Comparison of ENCODE assay signal across 1 cellular context in the genomic region with DNA sequence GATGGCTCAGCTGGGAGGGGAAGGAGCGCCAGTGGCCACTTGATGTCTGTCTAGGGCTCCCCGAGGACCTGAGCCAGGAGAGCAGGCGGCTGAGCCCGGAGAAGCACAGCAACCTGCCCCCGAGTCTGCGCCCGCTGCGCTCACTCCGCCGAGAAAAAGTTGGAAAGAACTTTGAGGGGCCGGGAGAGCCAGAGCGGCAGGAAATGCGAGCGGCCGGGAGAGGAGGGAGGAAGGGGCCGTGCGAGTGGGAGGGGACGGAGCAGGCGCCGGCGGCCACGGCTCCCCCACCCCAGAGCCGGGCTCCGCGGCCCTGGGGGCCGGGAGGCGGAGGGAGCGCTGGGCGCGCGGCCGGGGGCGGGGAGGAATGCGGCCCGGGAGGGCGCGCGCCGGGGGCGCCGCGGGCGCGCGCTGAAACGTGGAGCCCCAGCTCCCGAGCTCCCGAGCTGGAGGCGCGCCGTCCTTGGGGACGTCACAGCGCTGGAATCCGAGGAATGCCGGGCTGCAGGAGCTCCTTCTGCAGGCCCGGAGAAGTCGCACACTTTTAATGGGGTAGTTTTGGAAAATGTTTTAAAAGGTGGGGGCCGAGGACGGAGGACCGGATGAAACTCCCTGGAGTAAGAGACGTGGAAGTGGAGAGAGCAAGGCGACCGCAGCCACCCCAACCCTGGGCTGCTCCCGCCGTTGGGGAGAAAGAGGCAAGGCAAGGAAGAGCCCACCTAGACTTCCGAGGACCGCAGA.
TF ChIP-seq lines count a peak whose summit lies in the region.

A gene (minus strand): TSS at position 167 of the 738 bp plus-strand sequence. CDS start 86,799 bp downstream, outside the sequence.

TF ChIP-seq in HepG2, 621 proteins besides CTCF, POLR2A, EP300 and RAD21 (continued from another document and continues in another):
- TF ChIP-seq, protein P1, sequence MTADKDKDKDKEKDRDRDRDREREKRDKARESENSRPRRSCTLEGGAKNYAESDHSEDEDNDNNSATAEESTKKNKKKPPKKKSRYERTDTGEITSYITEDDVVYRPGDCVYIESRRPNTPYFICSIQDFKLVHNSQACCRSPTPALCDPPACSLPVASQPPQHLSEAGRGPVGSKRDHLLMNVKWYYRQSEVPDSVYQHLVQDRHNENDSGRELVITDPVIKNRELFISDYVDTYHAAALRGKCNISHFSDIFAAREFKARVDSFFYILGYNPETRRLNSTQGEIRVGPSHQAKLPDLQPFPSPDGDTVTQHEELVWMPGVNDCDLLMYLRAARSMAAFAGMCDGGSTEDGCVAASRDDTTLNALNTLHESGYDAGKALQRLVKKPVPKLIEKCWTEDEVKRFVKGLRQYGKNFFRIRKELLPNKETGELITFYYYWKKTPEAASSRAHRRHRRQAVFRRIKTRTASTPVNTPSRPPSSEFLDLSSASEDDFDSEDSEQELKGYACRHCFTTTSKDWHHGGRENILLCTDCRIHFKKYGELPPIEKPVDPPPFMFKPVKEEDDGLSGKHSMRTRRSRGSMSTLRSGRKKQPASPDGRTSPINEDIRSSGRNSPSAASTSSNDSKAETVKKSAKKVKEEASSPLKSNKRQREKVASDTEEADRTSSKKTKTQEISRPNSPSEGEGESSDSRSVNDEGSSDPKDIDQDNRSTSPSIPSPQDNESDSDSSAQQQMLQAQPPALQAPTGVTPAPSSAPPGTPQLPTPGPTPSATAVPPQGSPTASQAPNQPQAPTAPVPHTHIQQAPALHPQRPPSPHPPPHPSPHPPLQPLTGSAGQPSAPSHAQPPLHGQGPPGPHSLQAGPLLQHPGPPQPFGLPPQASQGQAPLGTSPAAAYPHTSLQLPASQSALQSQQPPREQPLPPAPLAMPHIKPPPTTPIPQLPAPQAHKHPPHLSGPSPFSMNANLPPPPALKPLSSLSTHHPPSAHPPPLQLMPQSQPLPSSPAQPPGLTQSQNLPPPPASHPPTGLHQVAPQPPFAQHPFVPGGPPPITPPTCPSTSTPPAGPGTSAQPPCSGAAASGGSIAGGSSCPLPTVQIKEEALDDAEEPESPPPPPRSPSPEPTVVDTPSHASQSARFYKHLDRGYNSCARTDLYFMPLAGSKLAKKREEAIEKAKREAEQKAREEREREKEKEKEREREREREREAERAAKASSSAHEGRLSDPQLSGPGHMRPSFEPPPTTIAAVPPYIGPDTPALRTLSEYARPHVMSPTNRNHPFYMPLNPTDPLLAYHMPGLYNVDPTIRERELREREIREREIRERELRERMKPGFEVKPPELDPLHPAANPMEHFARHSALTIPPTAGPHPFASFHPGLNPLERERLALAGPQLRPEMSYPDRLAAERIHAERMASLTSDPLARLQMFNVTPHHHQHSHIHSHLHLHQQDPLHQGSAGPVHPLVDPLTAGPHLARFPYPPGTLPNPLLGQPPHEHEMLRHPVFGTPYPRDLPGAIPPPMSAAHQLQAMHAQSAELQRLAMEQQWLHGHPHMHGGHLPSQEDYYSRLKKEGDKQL (CRISPR knock-in tag; IDR thresholded peaks at IDR 0.05; ENCODE audit: low read depth) = no peak
- no peak; the same call in 1 of the 2 replicates for TF ChIP-seq ZC3H13 (CRISPR knock-in tag; IDR thresholded peaks at IDR 0.05)
- no peak for TF ChIP-seq ZNF556 (CRISPR knock-in tag; IDR thresholded peaks at IDR 0.05; ENCODE audit: borderline replicate concordance)
- TF ChIP-seq MAF1 (CRISPR knock-in tag; IDR thresholded peaks at IDR 0.05; ENCODE audit: borderline replicate concordance) = no peak
- no peak; the same call in 1 of the 2 replicates for TF ChIP-seq ZNF547 (CRISPR knock-in tag; IDR thresholded peaks at IDR 0.05)
- TF ChIP-seq TOPORS (CRISPR knock-in tag; IDR thresholded peaks at IDR 0.05) = no peak
- TF ChIP-seq, protein P2, sequence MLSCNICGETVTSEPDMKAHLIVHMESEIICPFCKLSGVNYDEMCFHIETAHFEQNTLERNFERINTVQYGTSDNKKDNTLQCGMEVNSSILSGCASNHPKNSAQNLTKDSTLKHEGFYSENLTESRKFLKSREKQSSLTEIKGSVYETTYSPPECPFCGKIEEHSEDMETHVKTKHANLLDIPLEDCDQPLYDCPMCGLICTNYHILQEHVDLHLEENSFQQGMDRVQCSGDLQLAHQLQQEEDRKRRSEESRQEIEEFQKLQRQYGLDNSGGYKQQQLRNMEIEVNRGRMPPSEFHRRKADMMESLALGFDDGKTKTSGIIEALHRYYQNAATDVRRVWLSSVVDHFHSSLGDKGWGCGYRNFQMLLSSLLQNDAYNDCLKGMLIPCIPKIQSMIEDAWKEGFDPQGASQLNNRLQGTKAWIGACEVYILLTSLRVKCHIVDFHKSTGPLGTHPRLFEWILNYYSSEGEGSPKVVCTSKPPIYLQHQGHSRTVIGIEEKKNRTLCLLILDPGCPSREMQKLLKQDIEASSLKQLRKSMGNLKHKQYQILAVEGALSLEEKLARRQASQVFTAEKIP (CRISPR knock-in tag; IDR thresholded peaks at IDR 0.05; ENCODE audit: borderline replicate concordance) = no peak
- TF ChIP-seq DNMT3B (CRISPR knock-in tag; conservative IDR thresholded peaks at IDR 0.05) = no peak
- TF ChIP-seq, protein P3, sequence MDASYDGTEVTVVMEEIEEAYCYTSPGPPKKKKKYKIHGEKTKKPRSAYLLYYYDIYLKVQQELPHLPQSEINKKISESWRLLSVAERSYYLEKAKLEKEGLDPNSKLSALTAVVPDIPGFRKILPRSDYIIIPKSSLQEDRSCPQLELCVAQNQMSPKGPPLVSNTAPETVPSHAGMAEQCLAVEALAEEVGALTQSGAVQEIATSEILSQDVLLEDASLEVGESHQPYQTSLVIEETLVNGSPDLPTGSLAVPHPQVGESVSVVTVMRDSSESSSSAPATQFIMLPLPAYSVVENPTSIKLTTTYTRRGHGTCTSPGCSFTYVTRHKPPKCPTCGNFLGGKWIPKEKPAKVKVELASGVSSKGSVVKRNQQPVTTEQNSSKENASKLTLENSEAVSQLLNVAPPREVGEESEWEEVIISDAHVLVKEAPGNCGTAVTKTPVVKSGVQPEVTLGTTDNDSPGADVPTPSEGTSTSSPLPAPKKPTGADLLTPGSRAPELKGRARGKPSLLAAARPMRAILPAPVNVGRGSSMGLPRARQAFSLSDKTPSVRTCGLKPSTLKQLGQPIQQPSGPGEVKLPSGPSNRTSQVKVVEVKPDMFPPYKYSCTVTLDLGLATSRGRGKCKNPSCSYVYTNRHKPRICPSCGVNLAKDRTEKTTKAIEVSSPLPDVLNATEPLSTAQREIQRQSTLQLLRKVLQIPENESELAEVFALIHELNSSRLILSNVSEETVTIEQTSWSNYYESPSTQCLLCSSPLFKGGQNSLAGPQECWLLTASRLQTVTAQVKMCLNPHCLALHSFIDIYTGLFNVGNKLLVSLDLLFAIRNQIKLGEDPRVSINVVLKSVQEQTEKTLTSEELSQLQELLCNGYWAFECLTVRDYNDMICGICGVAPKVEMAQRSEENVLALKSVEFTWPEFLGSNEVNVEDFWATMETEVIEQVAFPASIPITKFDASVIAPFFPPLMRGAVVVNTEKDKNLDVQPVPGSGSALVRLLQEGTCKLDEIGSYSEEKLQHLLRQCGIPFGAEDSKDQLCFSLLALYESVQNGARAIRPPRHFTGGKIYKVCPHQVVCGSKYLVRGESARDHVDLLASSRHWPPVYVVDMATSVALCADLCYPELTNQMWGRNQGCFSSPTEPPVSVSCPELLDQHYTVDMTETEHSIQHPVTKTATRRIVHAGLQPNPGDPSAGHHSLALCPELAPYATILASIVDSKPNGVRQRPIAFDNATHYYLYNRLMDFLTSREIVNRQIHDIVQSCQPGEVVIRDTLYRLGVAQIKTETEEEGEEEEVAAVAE (CRISPR knock-in tag; IDR thresholded peaks at IDR 0.05; ENCODE audit: borderline replicate concordance) = no peak
- peak; percentile 53 for TF ChIP-seq SALL1 (CRISPR knock-in tag; IDR thresholded peaks at IDR 0.05)
- TF ChIP-seq, protein P4, sequence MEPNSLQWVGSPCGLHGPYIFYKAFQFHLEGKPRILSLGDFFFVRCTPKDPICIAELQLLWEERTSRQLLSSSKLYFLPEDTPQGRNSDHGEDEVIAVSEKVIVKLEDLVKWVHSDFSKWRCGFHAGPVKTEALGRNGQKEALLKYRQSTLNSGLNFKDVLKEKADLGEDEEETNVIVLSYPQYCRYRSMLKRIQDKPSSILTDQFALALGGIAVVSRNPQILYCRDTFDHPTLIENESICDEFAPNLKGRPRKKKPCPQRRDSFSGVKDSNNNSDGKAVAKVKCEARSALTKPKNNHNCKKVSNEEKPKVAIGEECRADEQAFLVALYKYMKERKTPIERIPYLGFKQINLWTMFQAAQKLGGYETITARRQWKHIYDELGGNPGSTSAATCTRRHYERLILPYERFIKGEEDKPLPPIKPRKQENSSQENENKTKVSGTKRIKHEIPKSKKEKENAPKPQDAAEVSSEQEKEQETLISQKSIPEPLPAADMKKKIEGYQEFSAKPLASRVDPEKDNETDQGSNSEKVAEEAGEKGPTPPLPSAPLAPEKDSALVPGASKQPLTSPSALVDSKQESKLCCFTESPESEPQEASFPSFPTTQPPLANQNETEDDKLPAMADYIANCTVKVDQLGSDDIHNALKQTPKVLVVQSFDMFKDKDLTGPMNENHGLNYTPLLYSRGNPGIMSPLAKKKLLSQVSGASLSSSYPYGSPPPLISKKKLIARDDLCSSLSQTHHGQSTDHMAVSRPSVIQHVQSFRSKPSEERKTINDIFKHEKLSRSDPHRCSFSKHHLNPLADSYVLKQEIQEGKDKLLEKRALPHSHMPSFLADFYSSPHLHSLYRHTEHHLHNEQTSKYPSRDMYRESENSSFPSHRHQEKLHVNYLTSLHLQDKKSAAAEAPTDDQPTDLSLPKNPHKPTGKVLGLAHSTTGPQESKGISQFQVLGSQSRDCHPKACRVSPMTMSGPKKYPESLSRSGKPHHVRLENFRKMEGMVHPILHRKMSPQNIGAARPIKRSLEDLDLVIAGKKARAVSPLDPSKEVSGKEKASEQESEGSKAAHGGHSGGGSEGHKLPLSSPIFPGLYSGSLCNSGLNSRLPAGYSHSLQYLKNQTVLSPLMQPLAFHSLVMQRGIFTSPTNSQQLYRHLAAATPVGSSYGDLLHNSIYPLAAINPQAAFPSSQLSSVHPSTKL (CRISPR knock-in tag; IDR thresholded peaks at IDR 0.05) = 0 out of 2 replicates have a peak, but pooled peaks have one; percentile 5
- no peak for TF ChIP-seq NFIC (IDR thresholded peaks at IDR 0.05; ENCODE audit: low read length)
- no peak for TF ChIP-seq ZSCAN25 (CRISPR knock-in tag; IDR thresholded peaks at IDR 0.05)
- TF ChIP-seq, protein P5, sequence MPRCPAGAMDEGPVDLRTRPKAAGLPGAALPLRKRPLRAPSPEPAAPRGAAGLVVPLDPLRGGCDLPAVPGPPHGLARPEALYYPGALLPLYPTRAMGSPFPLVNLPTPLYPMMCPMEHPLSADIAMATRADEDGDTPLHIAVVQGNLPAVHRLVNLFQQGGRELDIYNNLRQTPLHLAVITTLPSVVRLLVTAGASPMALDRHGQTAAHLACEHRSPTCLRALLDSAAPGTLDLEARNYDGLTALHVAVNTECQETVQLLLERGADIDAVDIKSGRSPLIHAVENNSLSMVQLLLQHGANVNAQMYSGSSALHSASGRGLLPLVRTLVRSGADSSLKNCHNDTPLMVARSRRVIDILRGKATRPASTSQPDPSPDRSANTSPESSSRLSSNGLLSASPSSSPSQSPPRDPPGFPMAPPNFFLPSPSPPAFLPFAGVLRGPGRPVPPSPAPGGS (CRISPR knock-in tag; IDR thresholded peaks at IDR 0.05) = no peak
- TF ChIP-seq, protein P6, sequence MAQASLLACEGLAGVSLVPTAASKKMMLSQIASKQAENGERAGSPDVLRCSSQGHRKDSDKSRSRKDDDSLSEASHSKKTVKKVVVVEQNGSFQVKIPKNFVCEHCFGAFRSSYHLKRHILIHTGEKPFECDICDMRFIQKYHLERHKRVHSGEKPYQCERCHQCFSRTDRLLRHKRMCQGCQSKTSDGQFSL (CRISPR knock-in tag; IDR thresholded peaks at IDR 0.05) = no peak
- TF ChIP-seq KDM2A (CRISPR knock-in tag; IDR thresholded peaks at IDR 0.05; ENCODE audit: borderline replicate concordance, low read depth) = no peak; the same call in 1 of the 2 replicates
- no peak for TF ChIP-seq MBD4 (IDR thresholded peaks at IDR 0.05; ENCODE audit: borderline replicate concordance, low read length)
- TF ChIP-seq ZNF121 (CRISPR knock-in tag; IDR thresholded peaks at IDR 0.05) = peak; percentile 26; the same call in 1 of the 2 replicates
- TF ChIP-seq ZBTB38 (CRISPR knock-in tag; IDR thresholded peaks at IDR 0.05) = peak; percentile 28; the same call in 1 of the 2 replicates
- TF ChIP-seq, protein P7, sequence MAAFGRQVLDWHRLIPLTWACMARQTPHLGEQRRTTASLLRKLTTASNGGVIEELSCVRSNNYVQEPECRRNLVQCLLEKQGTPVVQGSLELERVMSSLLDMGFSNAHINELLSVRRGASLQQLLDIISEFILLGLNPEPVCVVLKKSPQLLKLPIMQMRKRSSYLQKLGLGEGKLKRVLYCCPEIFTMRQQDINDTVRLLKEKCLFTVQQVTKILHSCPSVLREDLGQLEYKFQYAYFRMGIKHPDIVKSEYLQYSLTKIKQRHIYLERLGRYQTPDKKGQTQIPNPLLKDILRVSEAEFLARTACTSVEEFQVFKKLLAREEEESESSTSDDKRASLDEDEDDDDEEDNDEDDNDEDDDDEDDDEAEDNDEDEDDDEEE (CRISPR knock-in tag; IDR thresholded peaks at IDR 0.05) = peak; percentile 21; the same call in 1 of the 2 replicates
- TF ChIP-seq, protein P8, sequence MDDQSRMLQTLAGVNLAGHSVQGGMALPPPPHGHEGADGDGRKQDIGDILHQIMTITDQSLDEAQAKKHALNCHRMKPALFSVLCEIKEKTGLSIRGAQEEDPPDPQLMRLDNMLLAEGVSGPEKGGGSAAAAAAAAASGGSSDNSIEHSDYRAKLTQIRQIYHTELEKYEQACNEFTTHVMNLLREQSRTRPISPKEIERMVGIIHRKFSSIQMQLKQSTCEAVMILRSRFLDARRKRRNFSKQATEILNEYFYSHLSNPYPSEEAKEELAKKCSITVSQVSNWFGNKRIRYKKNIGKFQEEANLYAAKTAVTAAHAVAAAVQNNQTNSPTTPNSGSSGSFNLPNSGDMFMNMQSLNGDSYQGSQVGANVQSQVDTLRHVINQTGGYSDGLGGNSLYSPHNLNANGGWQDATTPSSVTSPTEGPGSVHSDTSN (CRISPR knock-in tag; IDR thresholded peaks at IDR 0.05; ENCODE audit: borderline replicate concordance) = no peak
- no peak; the same call in 1 of the 2 replicates for TF ChIP-seq STAG1 (CRISPR knock-in tag; IDR thresholded peaks at IDR 0.05)
- TF ChIP-seq, protein P9, sequence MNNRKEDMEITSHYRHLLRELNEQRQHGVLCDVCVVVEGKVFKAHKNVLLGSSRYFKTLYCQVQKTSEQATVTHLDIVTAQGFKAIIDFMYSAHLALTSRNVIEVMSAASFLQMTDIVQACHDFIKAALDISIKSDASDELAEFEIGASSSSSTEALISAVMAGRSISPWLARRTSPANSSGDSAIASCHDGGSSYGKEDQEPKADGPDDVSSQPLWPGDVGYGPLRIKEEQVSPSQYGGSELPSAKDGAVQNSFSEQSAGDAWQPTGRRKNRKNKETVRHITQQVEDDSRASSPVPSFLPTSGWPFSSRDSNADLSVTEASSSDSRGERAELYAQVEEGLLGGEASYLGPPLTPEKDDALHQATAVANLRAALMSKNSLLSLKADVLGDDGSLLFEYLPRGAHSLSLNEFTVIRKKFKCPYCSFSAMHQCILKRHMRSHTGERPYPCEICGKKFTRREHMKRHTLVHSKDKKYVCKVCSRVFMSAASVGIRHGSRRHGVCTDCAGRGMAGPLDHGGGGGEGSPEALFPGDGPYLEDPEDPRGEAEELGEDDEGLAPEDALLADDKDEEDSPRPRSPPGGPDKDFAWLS (CRISPR knock-in tag; IDR thresholded peaks at IDR 0.05; ENCODE audit: borderline replicate concordance) = no peak
- TF ChIP-seq RFXAP (CRISPR knock-in tag; IDR thresholded peaks at IDR 0.05; ENCODE audit: borderline replicate concordance) = no peak
- TF ChIP-seq, protein P10, sequence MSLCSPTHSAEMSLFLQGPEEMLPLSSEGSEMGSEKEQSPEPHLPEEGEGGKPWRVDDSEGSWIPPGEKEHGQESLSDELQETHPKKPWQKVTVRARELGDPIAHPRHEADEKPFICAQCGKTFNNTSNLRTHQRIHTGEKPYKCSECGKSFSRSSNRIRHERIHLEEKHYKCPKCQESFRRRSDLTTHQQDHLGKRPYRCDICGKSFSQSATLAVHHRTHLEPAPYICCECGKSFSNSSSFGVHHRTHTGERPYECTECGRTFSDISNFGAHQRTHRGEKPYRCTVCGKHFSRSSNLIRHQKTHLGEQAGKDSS (CRISPR knock-in tag; IDR thresholded peaks at IDR 0.05; ENCODE audit: borderline replicate concordance, low read depth) = no peak; the same call in 1 of the 2 replicates
